Comparison of ENCODE assay signal across 20 cellular contexts in genomic region chr10:129532838-129533237, GRCh38.
A peak's percentile ranks its signal among the peaks of the same experiment; 100 is the strongest.
DNase-seq lines count a peak whose midpoint lies in the region; ATAC-seq and TF ChIP-seq lines count a peak whose summit lies in the region.
"Had no signal": no experiment of that assay in that cellular context is flagged by ENCODE, and none has a peak within 500 bp of the region (broad histone marks: within the 10 kb centered on the region; RNA-seq: fewer than 3 reads in every experiment).

No MANE protein-coding gene starts in this region.

- H3K79me2 ChIP-seq in osteoblast (ENCODE audit: insufficient read depth, low read length) = no peaks in the 10 kb centered on the region

- CTCF ChIA-PET in Caco-2 (lab: Charles Lee) = no interaction called here

- H3K9me3 Mint-ChIP-seq in Caco-2 (ENCODE audit: unreplicated experiment) = no peaks in the 10 kb centered on the region
- H3K9me3 Mint-ChIP-seq: GM23338, nephron had no signal

- DNase-seq in Caco-2 (no peak), LHCN-M2 (ENCODE audit: low read depth) (peak; percentile 50), osteoblast (ENCODE audit: insufficient read length, low spot score, missing footprints) (peak; percentile 72), sigmoid colon (no peak), NCI-H526 (lab: John Stamatoyannopoulos, UW) (no peak), SK-N-DZ (ENCODE audit: low spot score) (no peak)
- DNase-seq: activated CD4-positive, alpha-beta T cell treated with anti-CD3 and anti-CD28 coated beads for 1 hour; activated effector memory CD4-positive, alpha-beta T cell treated with anti-CD3 and anti-CD28 coated beads, Interleukin-2, amount 50 U/mL, for 16 hours; caudate nucleus; CD8-positive, alpha-beta T cell; effector CD4-positive, alpha-beta T cell; mammary epithelial cell; NCI-H69; T-helper 9 cell had no signal

- no peak for TF ChIP-seq POLR2A in gastroesophageal sphincter (IDR thresholded peaks at IDR 0.05)
- no peak for TF ChIP-seq POLR2A in sigmoid colon (IDR thresholded peaks at IDR 0.05)

- BruUV-seq in Caco-2 (replicated peaks; lab: Mats Ljungman, UMichigan) = no TSS peak

- H3K4me3 ChIP-seq in Caco-2 (ENCODE audit: low read depth, low read length) (no peak overlapping the region), gastroesophageal sphincter (no peak overlapping the region), osteoblast (ENCODE audit: insufficient read depth, low read length) (no peak overlapping the region), sigmoid colon (no peak overlapping the region)
- H3K4me3 ChIP-seq: GM23338, SK-N-MC had no signal

- H3K27ac Mint-ChIP-seq in Caco-2 (ENCODE audit: unreplicated experiment) = peak overlapping the region; percentile 33
- H3K27ac Mint-ChIP-seq: CD8-positive, alpha-beta T cell; GM23338; nephron had no signal

- POLR2A ChIA-PET in Caco-2 (lab: Charles Lee) = no interaction called here

- H3K36me3 Mint-ChIP-seq in Caco-2 (ENCODE audit: insufficient read depth, unreplicated experiment) = peaks cover 40% of the 10 kb centered on the region

- H3K27me3 ChIP-seq in Caco-2 (replicated peaks; ENCODE audit: control insufficient read depth, insufficient read depth, low read length) (no peaks in the 10 kb centered on the region), gastroesophageal sphincter (no peaks in the 10 kb centered on the region), osteoblast (ENCODE audit: insufficient read depth, low read length) (peaks cover 7% of the 10 kb centered on the region), sigmoid colon (no peaks in the 10 kb centered on the region)

- H4K20me1 ChIP-seq in osteoblast (ENCODE audit: insufficient read depth, low read length) = peaks cover 54% of the 10 kb centered on the region

- TF ChIP-seq CTCF in Caco-2 (IDR thresholded peaks at IDR 0.05; ENCODE audit: insufficient read depth in 1 of 2, low read depth in 1 of 2, low read length in 1 of 2, severe bottlenecking in 1 of 2, unreplicated experiment in 1 of 2) (no peak), gastroesophageal sphincter (IDR thresholded peaks at IDR 0.05) (no peak), osteoblast (IDR thresholded peaks at IDR 0.05; ENCODE audit: extremely low read depth, low read depth, low read length) (no peak), sigmoid colon (IDR thresholded peaks at IDR 0.05) (no peak)

- H3K36me3 ChIP-seq in Caco-2 (ENCODE audit: control insufficient read depth, insufficient read depth, low read length) (no peaks in the 10 kb centered on the region; the same call in 1 of the 2 replicates), gastroesophageal sphincter (peaks cover 0 to 18% of the 10 kb centered on the region in 2 donors), osteoblast (ENCODE audit: insufficient read depth, low read length) (no peaks in the 10 kb centered on the region), sigmoid colon (peaks cover 0 to 7% (median 3%) of the 10 kb centered on the region in 4 donors)

- no peak overlapping the region for H3K4me3 Mint-ChIP-seq in Caco-2 (ENCODE audit: unreplicated experiment)
- H3K4me3 Mint-ChIP-seq: CD8-positive, alpha-beta T cell; GM23338; nephron had no signal

- 0 out of 2 replicates have a peak, but pooled peaks cover 5% of the 10 kb centered on the region for H3K9me3 ChIP-seq in Caco-2
- H3K9me3 ChIP-seq in gastroesophageal sphincter = peaks cover 0 to 5% (median 0%) of the 10 kb centered on the region in 3 donors
- no peaks in the 10 kb centered on the region for H3K9me3 ChIP-seq in osteoblast (ENCODE audit: low read depth, low read length)
- H3K9me3 ChIP-seq in sigmoid colon = no peaks in the 10 kb centered on the region

- H3K27ac ChIP-seq in gastroesophageal sphincter = peak overlapping the region in 2 of 4 donors; percentile 17 to 31
- no peak overlapping the region for H3K27ac ChIP-seq in osteoblast (ENCODE audit: low read depth, low read length)
- H3K27ac ChIP-seq in sigmoid colon = no peak overlapping the region
- H3K27ac ChIP-seq: SK-N-MC had no signal

- no peak overlapping the region for H3K4me2 ChIP-seq in osteoblast (ENCODE audit: insufficient read depth, low read length)
- H3K4me2 ChIP-seq: GM23338 had no signal

- peaks cover 23% of the 10 kb centered on the region for H3K4me1 ChIP-seq in Caco-2
- peaks cover 0 to 14% (median 4%) of the 10 kb centered on the region in 3 donors for H3K4me1 ChIP-seq in gastroesophageal sphincter
- H3K4me1 ChIP-seq in osteoblast (ENCODE audit: insufficient read depth, low read length) = peaks cover 13% of the 10 kb centered on the region
- H3K4me1 ChIP-seq in sigmoid colon = peaks cover 0 to 18% (median 0%) of the 10 kb centered on the region in 4 donors

- no peak overlapping the region for H2AFZ ChIP-seq in osteoblast (ENCODE audit: low read length)
- H2AFZ ChIP-seq: GM23338 had no signal

- 80% methylated on average over 2 of the region's 12 CpGs for whole genome bisulfite sequencing in gastroesophageal sphincter (ENCODE audit: low coverage in 1 of 2), 2 donors
- 54 to 89% methylated on average over 12 of the region's 12 CpGs for WGBS in sigmoid colon, 2 donors

- ATAC-seq in gastroesophageal sphincter (peak; percentile 71), GM21360 (IDR thresholded peaks at IDR 0.05; ENCODE audit: unreplicated experiment) (no peak)
- ATAC-seq: CD8-positive, alpha-beta T cell had no signal

- intact Hi-C loops in Caco-2 (cut with micrococcal nuclease; ENCODE audit: unreplicated experiment) (no loop called here), sigmoid colon (cut with DNase I) (no loop called here)

- no peaks in the 10 kb centered on the region for H3K27me3 Mint-ChIP-seq in Caco-2 (ENCODE audit: insufficient read depth, unreplicated experiment)
- H3K27me3 Mint-ChIP-seq: IgD-negative memory B cell had no signal

- TF ChIP-seq EP300 in gastroesophageal sphincter (IDR thresholded peaks at IDR 0.05) (no peak), sigmoid colon (IDR thresholded peaks at IDR 0.05) (no peak)

- H3K4me1 Mint-ChIP-seq in Caco-2 (ENCODE audit: low read depth, unreplicated experiment) = peaks cover 16% of the 10 kb centered on the region

Comparison
In these comparisons a context has a peak if more than half of its experiments do, and no peak if none do; other contexts are left out.
1. DNase-seq: peak in LHCN-M2 (single experiment) and osteoblast (single experiment); none in Caco-2 (0 of 2), sigmoid colon (single experiment), NCI-H526 (0 of 2) and SK-N-DZ (single experiment).